ENCODE assay signal across 27 cellular contexts in the genomic region with DNA sequence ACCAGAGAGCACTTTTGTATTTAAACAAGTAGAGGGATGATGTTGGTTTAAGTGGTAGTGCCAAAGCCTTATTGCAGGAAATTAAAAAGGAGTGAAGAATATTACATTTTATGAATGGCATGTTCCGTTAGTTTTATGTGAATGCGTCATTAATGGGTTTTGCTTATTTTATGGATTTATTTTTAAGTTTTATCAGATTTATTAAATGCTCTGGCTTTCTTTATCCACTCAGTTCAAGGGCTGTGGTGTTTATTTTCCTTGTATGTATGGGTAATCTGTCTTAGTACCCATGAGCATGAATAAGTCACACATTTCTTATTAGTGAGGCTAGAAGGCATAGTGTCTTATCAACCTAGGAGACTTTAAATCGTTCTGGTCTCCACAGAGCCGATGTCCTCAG. TPM values are rescaled to one million over a fixed set of nuclear protein-coding genes. Genes with fewer than 3 reads are reported as not detected.
DNase-seq lines count a peak whose midpoint lies in the region; ATAC-seq, FAIRE-seq and TF ChIP-seq lines count a peak whose summit lies in the region.
"Had no signal": no experiment of that assay in that cellular context is flagged by ENCODE, and none has a peak within 500 bp of the region (broad histone marks: within the 10 kb centered on the region; RNA-seq: fewer than 3 reads in every experiment).

No MANE protein-coding gene starts in this region.

- H3K9ac ChIP-seq in colonic mucosa (ENCODE audit: low read depth in 2 of 2, low read length in 2 of 2), result no peak overlapping the region

- TF ChIP-seq CTCF in Peyer's patch (IDR thresholded peaks at IDR 0.05), result no peak
- TF ChIP-seq CTCF in transverse colon (IDR thresholded peaks at IDR 0.05), result no peak
- TF ChIP-seq CTCF in colonic mucosa (IDR thresholded peaks at IDR 0.05), result no peak

- 54 to 74% methylated on average over 4 of the region's 4 CpGs for WGBS in transverse colon (ENCODE audit: low coverage in 1 of 2), 2 donors

- H3K9me3 ChIP-seq in Peyer's patch (no peaks in the 10 kb centered on the region), transverse colon (no peaks in the 10 kb centered on the region), colonic mucosa (no peaks in the 10 kb centered on the region)
- H3K9me3 ChIP-seq: body of pancreas, left ventricle myocardium inferior, upper lobe of right lung had no signal

- intact Hi-C loops in transverse colon (cut with DNase I; ENCODE audit: low total_unique reads) (no loop called here), colonic mucosa (cut with DNase I) (no loop called here)

- no peak overlapping the region for H3K4me3 ChIP-seq in Peyer's patch
- H3K4me3 ChIP-seq in transverse colon, result no peak overlapping the region
- no peak overlapping the region for H3K4me3 ChIP-seq in colonic mucosa
- H3K4me3 ChIP-seq: body of pancreas, left ventricle myocardium inferior, smooth muscle cell, upper lobe of right lung had no signal

- H3K36me3 ChIP-seq in Peyer's patch, result peaks cover 0 to 8% (median 0%) of the 10 kb centered on the region in 3 donors
- H3K36me3 ChIP-seq in transverse colon, result no peaks in the 10 kb centered on the region
- no peaks in the 10 kb centered on the region for H3K36me3 ChIP-seq in colonic mucosa
- H3K36me3 ChIP-seq: upper lobe of right lung had no signal

- no peaks in the 10 kb centered on the region for H3K27me3 Mint-ChIP-seq in activated T-cell treated with anti-CD3 and anti-CD28 coated beads, Interleukin-2, amount 50 U/mL, for 4 hours (ENCODE audit: low read depth)
- H3K27me3 Mint-ChIP-seq: activated CD4-positive, alpha-beta T cell treated with anti-CD3 and anti-CD28 coated beads, Interleukin-2, amount 10 ng/mL, durations not matched to agents 7 days and 5 days; activated CD8-positive, alpha-beta memory T cell treated with anti-CD3 and anti-CD28 coated beads, Interleukin-2, amount 10 ng/mL, durations not matched to agents 7 days and 5 days; activated naive CD8-positive, alpha-beta T cell treated with anti-CD3 and anti-CD28 coated beads, Interleukin-2, amount 50 U/mL, for 24 hours; IgD-negative memory B cell had no signal

- no peak for ATAC-seq in activated T-cell treated with anti-CD3 and anti-CD28 coated beads, Interleukin-2, amount 50 U/mL, for 4 hours
- ATAC-seq in HG03175 (IDR thresholded peaks at IDR 0.05; ENCODE audit: unreplicated experiment), result no peak
- ATAC-seq: activated CD8-positive, alpha-beta memory T cell treated with anti-CD3 and anti-CD28 coated beads, Interleukin-2, amount 10 ng/mL, durations not matched to agents 7 days and 5 days; activated naive CD8-positive, alpha-beta T cell treated with anti-CD3 and anti-CD28 coated beads, Interleukin-2, amount 50 U/mL, for 24 hours; body of pancreas; upper lobe of right lung had no signal

- peaks cover 87% of the 10 kb centered on the region for H3K4me1 Mint-ChIP-seq in activated T-cell treated with anti-CD3 and anti-CD28 coated beads, Interleukin-2, amount 50 U/mL, for 4 hours (ENCODE audit: low read depth)

- H3K4me3 Mint-ChIP-seq in activated T-cell treated with anti-CD3 and anti-CD28 coated beads, Interleukin-2, amount 50 U/mL, for 4 hours, result peak overlapping the region; percentile 27
- H3K4me3 Mint-ChIP-seq: activated CD4-positive, alpha-beta T cell treated with anti-CD3 and anti-CD28 coated beads, Interleukin-2, amount 10 ng/mL, durations not matched to agents 7 days and 5 days; activated CD8-positive, alpha-beta memory T cell treated with anti-CD3 and anti-CD28 coated beads, Interleukin-2, amount 10 ng/mL, durations not matched to agents 7 days and 5 days; CD14-positive monocyte had no signal

- no peak for TF ChIP-seq POLR2A in Peyer's patch (IDR thresholded peaks at IDR 0.05)
- TF ChIP-seq POLR2A in transverse colon (IDR thresholded peaks at IDR 0.05), result no peak

- DNase-seq in activated T-cell treated with anti-CD3 and anti-CD28 coated beads, Interleukin-2, amount 50 U/mL, for 4 hours, result no peak
- DNase-seq in activated T-cell treated with anti-CD3 and anti-CD28 coated beads, Interleukin-2, amount 50 U/mL, for 1 hour, result no peak
- no peak for DNase-seq in Peyer's patch
- peak; percentile 12 for DNase-seq in hepatic stellate cell (ENCODE audit: low spot score)
- DNase-seq in transverse colon, result no peak
- no peak for DNase-seq in HTR-8/SVneo (ENCODE audit: insufficient read length, low spot score)
- no peak for DNase-seq in colonic mucosa
- DNase-seq: 8988T; activated CD4-positive, alpha-beta T cell treated with anti-CD3 and anti-CD28 coated beads, Interleukin-2, amount 10 ng/mL, durations not matched to agents 7 days and 5 days; activated CD8-positive, alpha-beta memory T cell treated with anti-CD3 and anti-CD28 coated beads, Interleukin-2, amount 10 ng/mL, durations not matched to agents 7 days and 5 days; activated naive CD8-positive, alpha-beta T cell treated with anti-CD3 and anti-CD28 coated beads, Interleukin-2, amount 50 U/mL, for 24 hours; body of pancreas; glutamatergic neuron; left ventricle myocardium inferior; NCI-H1105; NCI-H1930; NCI-H524; retina; stimulated activated CD4-positive, alpha-beta T cell treated with anti-CD3 and anti-CD28 coated beads, Interleukin-1b, Interleukin-23, amount 100 ng/mL, for 48 hours; stimulated activated CD8-positive, alpha-beta memory T cell treated with anti-CD3 and anti-CD28 coated beads, Interleukin-4, amount 100 ng/mL, for 48 hours; WERI-Rb-1 had no signal

- H3K9me3 Mint-ChIP-seq in activated T-cell treated with anti-CD3 and anti-CD28 coated beads, Interleukin-2, amount 50 U/mL, for 4 hours, result no peaks in the 10 kb centered on the region
- H3K9me3 Mint-ChIP-seq: activated CD4-positive, alpha-beta T cell treated with anti-CD3 and anti-CD28 coated beads, Interleukin-2, amount 10 ng/mL, durations not matched to agents 7 days and 5 days; CD14-positive monocyte; IgD-negative memory B cell; nephron had no signal

- H3K4me1 ChIP-seq in Peyer's patch (peaks cover 0 to 59% (median 2%) of the 10 kb centered on the region in 4 donors), transverse colon (peaks cover 17 to 88% (median 54%) of the 10 kb centered on the region in 4 donors), colonic mucosa (peaks cover 10% of the 10 kb centered on the region)

- in situ Hi-C loops in transverse colon (cut with MboI; ENCODE audit: low pct_ligation_motif_present in 1 of 4, low pct_unique_long_range_greater_than_20kb in 1 of 4, low sequenced_read_pairs in 3 of 4), result no loop called here

- H3K27ac ChIP-seq in Peyer's patch (peak overlapping the region in 3 of 4 donors; percentile 13 to 31 (median 18)), transverse colon (peak overlapping the region; percentile 49 to 64 (median 62)), colonic mucosa (no peak overlapping the region)
- H3K27ac ChIP-seq: body of pancreas, left ventricle myocardium inferior, upper lobe of right lung, WERI-Rb-1 had no signal

- peaks cover 32% of the 10 kb centered on the region for H3K36me3 Mint-ChIP-seq in activated T-cell treated with anti-CD3 and anti-CD28 coated beads, Interleukin-2, amount 50 U/mL, for 4 hours (ENCODE audit: insufficient read depth)
- H3K36me3 Mint-ChIP-seq: IgD-negative memory B cell had no signal

- no peak for FAIRE-seq in HTR-8/SVneo (lab: Jason Lieb, UNC)

- H3K27me3 ChIP-seq in Peyer's patch, result no peaks in the 10 kb centered on the region
- no peaks in the 10 kb centered on the region for H3K27me3 ChIP-seq in transverse colon
- no peaks in the 10 kb centered on the region for H3K27me3 ChIP-seq in colonic mucosa
- H3K27me3 ChIP-seq: body of pancreas, upper lobe of right lung had no signal

- peak; percentile 84 for TF ChIP-seq EP300 in transverse colon (IDR thresholded peaks at IDR 0.05; ENCODE audit: low read depth)

RNA-seq across cellular contexts. Expression of gene NBL1, which starts 41.6 kb away (rescaled TPM):
- total RNA-seq in activated T-cell treated with anti-CD3 and anti-CD28 coated beads, Interleukin-2, amount 50 U/mL, for 4 hours, result 10 to 100 TPM; 20.7 to 27.6 (median 20.7) TPM
- total RNA-seq in Peyer's patch, result 100 to 1,000 TPM; 187 to 348 (median 289) TPM
- 100 to 1,000 TPM; 122 to 238 (median 204) TPM for total RNA-seq in transverse colon
- total RNA-seq in colonic mucosa, result 100 to 1,000 TPM; 340 to 393 TPM

Comparison
In these comparisons a context has a peak if more than half of its experiments do, and no peak if none do; other contexts are left out.
1. RNA of gene NBL1, which starts 41.6 kb away (total RNA-seq): 340 to 393 TPM in colonic mucosa, 187 to 348 TPM in Peyer's patch and 122 to 238 TPM in transverse colon; 20.7 to 27.6 TPM in activated T-cell treated with anti-CD3 and anti-CD28 coated beads, Interleukin-2, amount 50 U/mL, for 4 hours; every median in the first group is over 4 times any median in the second.